9 cellular contexts compared by ENCODE assay signal in genomic region chr19:6087074-6087506, GRCh38. TPM values are rescaled to one million over a fixed set of nuclear protein-coding genes. Genes with fewer than 3 reads are reported as not detected.
DNase-seq lines count a peak whose midpoint lies in the region; ATAC-seq and TF ChIP-seq lines count a peak whose summit lies in the region.
"Had no signal": no experiment of that assay in that cellular context is flagged by ENCODE, and none has a peak within 500 bp of the region (broad histone marks: within the 10 kb centered on the region; RNA-seq: fewer than 3 reads in every experiment).

No MANE protein-coding gene starts in this region.

- DNase-seq in RWPE2 (ENCODE audit: low spot score) = no peak
- DNase-seq in glutamatergic neuron = peak; percentile 56
- peak; percentile 49 for DNase-seq in stimulated activated CD8-positive, alpha-beta memory T cell treated with anti-CD3 and anti-CD28 coated beads, Interleukin-4, amount 100 ng/mL, for 48 hours
- DNase-seq in amniotic stem cell (lab: John Stamatoyannopoulos, UW) = no peak
- no peak for DNase-seq in dorsolateral prefrontal cortex

- H3K27me3 Mint-ChIP-seq in glutamatergic neuron (ENCODE audit: unreplicated experiment) = peaks cover 5% of the 10 kb centered on the region

- H3K36me3 Mint-ChIP-seq in glutamatergic neuron (ENCODE audit: unreplicated experiment) = no peaks in the 10 kb centered on the region

- H3K4me3 ChIP-seq in RWPE2 (ENCODE audit: severe bottlenecking) = no peak overlapping the region
- H3K4me3 ChIP-seq in dorsolateral prefrontal cortex = peak overlapping the region in 1 of 59 donors; percentile 7

- H3K4me1 Mint-ChIP-seq in glutamatergic neuron (ENCODE audit: low read depth, unreplicated experiment) = peaks cover 19% of the 10 kb centered on the region

- peak overlapping the region; percentile 9 for H3K27ac Mint-ChIP-seq in glutamatergic neuron (ENCODE audit: unreplicated experiment)

- no peaks in the 10 kb centered on the region for H3K9me3 ChIP-seq in RWPE2 (ENCODE audit: severe bottlenecking)

- peaks cover 42% of the 10 kb centered on the region for H3K4me1 ChIP-seq in RWPE2 (ENCODE audit: insufficient read depth, poor library complexity, severe bottlenecking)

- H3K27ac ChIP-seq in RWPE2 (ENCODE audit: poor library complexity, severe bottlenecking) (peak overlapping the region; percentile 71), dorsolateral prefrontal cortex (peak overlapping the region in 15 of 59 donors; percentile 13 to 75 (median 36))

- H3K9me3 Mint-ChIP-seq in glutamatergic neuron (ENCODE audit: unreplicated experiment) = no peaks in the 10 kb centered on the region

- ATAC-seq in HG02970 (IDR thresholded peaks at IDR 0.05; ENCODE audit: low FRiP score, unreplicated experiment) = peak; percentile 40
- no peak for ATAC-seq in RWPE2 (ENCODE audit: low read depth)
- no peak for ATAC-seq in HG03469 (IDR thresholded peaks at IDR 0.05; ENCODE audit: unreplicated experiment)

- intact Hi-C loops in dorsolateral prefrontal cortex (cut with DNase I) = no loop called here

- no peaks in the 10 kb centered on the region for H3K36me3 ChIP-seq in RWPE2 (ENCODE audit: low read depth)

- peak; percentile 56 for TF ChIP-seq POLR2A in GM15510 (IDR thresholded peaks at IDR 0.05; ENCODE audit: borderline replicate concordance, extremely low read depth, insufficient read length)

- H3K27me3 ChIP-seq in RWPE2 (ENCODE audit: insufficient read depth, poor library complexity, severe bottlenecking) (no peaks in the 10 kb centered on the region), dorsolateral prefrontal cortex (peaks cover 0 to 10% (median 0%) of the 10 kb centered on the region in 45 donors)

- TF ChIP-seq CTCF in RWPE2 (IDR thresholded peaks at IDR 0.05; ENCODE audit: poor library complexity, severe bottlenecking) (no peak), glutamatergic neuron (IDR thresholded peaks at IDR 0.05; ENCODE audit: partially characterized antibody, unreplicated experiment) (no peak), dorsolateral prefrontal cortex (IDR thresholded peaks at IDR 0.05 in 54 of 56, conservative IDR thresholded peaks at IDR 0.05 in 2 of 56; ENCODE audit: low read depth in 1 of 56, partially characterized antibody in 56 of 56) (no peak)

- H3K4me3 Mint-ChIP-seq in glutamatergic neuron (ENCODE audit: unreplicated experiment) = peak overlapping the region; percentile 45

RNA-seq across cellular contexts. Expression of gene RFX2, which starts 23.2 kb away (rescaled TPM):
- total RNA-seq in glutamatergic neuron (ENCODE audit: unreplicated experiment) = 4.3 TPM
- 10 to 100 TPM in 103 of 120 experiments, 1 to 10 TPM in 17; 5.3 to 44.1 (median 14.3) TPM for total RNA-seq in dorsolateral prefrontal cortex

RNA-seq across cellular contexts. Expression of gene ACSBG2, which starts 48.4 kb away (rescaled TPM):
- total RNA-seq in glutamatergic neuron (ENCODE audit: unreplicated experiment) (not detected), dorsolateral prefrontal cortex (1 to 10 TPM in 6 of 120 experiments, under 1 TPM in 27, not detected in 87; 0.21 to 1.9 (median 0.70) TPM)
- total RNA-seq: left cardiac atrium had no signal

Comparison
In these comparisons a context has a peak if more than half of its experiments do, and no peak if none do; other contexts are left out.
1. DNase-seq: peak in glutamatergic neuron (single experiment) and stimulated activated CD8-positive, alpha-beta memory T cell treated with anti-CD3 and anti-CD28 coated beads, Interleukin-4, amount 100 ng/mL, for 48 hours (single experiment); none in RWPE2 (single experiment), amniotic stem cell (single experiment) and dorsolateral prefrontal cortex (0 of 10).